In the genomic region with DNA sequence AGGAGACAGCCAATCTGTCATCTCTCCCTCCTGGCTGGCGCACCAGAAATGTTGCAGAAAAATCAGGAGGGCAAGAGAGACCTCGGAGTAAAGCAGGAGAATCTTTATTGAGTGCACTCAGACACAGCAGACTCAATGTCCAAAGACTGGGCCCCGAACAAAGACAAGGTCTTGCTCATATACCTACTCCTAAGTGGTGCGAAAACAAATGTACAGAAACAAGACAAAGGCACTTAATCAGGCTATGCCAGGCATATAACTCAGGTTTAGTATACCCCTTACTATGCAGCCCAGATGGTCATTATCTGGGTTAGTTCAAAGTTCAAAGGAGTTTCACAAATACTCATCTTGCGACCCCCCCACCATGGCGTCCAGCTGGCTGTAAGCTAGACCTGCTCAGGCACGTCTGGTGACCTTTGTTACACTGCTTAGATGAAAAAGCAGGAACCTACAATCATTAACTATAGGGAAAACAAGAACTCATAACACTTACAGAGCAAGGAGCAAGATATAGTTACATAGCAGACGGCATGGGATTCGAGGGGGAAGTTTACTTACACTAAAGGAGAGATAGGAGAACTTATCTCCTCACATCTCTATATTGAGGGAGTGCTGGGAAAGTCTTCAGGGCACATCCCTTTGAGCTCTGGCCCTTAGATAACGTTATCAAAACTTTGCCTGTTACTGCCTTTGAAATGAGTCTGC, we compare ENCODE assay signal across 10 cellular contexts. TPM values are rescaled to one million over a fixed set of nuclear protein-coding genes. Genes with fewer than 3 reads are reported as not detected.
DNase-seq lines count a peak whose midpoint lies in the region; ATAC-seq and TF ChIP-seq lines count a peak whose summit lies in the region.
"Had no signal": no experiment of that assay in that cellular context is flagged by ENCODE, and none has a peak within 500 bp of the region (broad histone marks: within the 10 kb centered on the region; RNA-seq: fewer than 3 reads in every experiment).

No MANE protein-coding gene starts in this region.

- H4K20me1 ChIP-seq in neural progenitor cell (ENCODE audit: low read depth) = no peaks in the 10 kb centered on the region

- ATAC-seq in GM18498 (IDR thresholded peaks at IDR 0.05; ENCODE audit: unreplicated experiment) (peak; percentile 33), HG02763 (IDR thresholded peaks at IDR 0.05; ENCODE audit: unreplicated experiment) (peak; percentile 38)

- TF ChIP-seq CTCF in mesothelial cell of epicardium (IDR thresholded peaks at IDR 0.05; ENCODE audit: unreplicated experiment) = no peak
- TF ChIP-seq CTCF in coronary artery (IDR thresholded peaks at IDR 0.05) = no peak
- TF ChIP-seq CTCF in neural progenitor cell (IDR thresholded peaks at IDR 0.05) = no peak

- no peaks in the 10 kb centered on the region for H3K9me3 Mint-ChIP-seq in mesothelial cell of epicardium
- H3K9me3 Mint-ChIP-seq in neural progenitor cell = no peaks in the 10 kb centered on the region

- no peak overlapping the region for H3K27ac ChIP-seq in coronary artery
- no peak overlapping the region for H3K27ac ChIP-seq in SJCRH30
- no peak overlapping the region for H3K27ac ChIP-seq in neural progenitor cell

- no peaks in the 10 kb centered on the region for H3K27me3 ChIP-seq in SJCRH30
- no peaks in the 10 kb centered on the region for H3K27me3 ChIP-seq in neural progenitor cell

- H3K36me3 ChIP-seq in SJCRH30 (no peaks in the 10 kb centered on the region), neural progenitor cell (no peaks in the 10 kb centered on the region)

- H3K9me3 ChIP-seq in SJCRH30 (replicated peaks) (no peaks in the 10 kb centered on the region), neural progenitor cell (ENCODE audit: low read depth) (no peaks in the 10 kb centered on the region)

- H3K4me3 Mint-ChIP-seq in mesothelial cell of epicardium = no peak overlapping the region
- H3K4me3 Mint-ChIP-seq in neural progenitor cell = no peak overlapping the region

- DNase-seq in OCI-M1 (lab: John Stamatoyannopoulos, UW) (peak; percentile 89), mesothelial cell of epicardium (ENCODE audit: low spot score in 2 of 2, unreplicated experiment in 2 of 2) (no peak), hepatic stellate cell (ENCODE audit: low spot score) (no peak), coronary artery (ENCODE audit: low spot score) (no peak), SJCRH30 (no peak), neural progenitor cell (ENCODE audit: low spot score) (no peak)
- DNase-seq: DND-41, NCI-H526 treated with DMSO at 0.1 percent for 48 hours had no signal

- H3K4me3 ChIP-seq in coronary artery = no peak overlapping the region
- H3K4me3 ChIP-seq in SJCRH30 = no peak overlapping the region
- no peak overlapping the region for H3K4me3 ChIP-seq in neural progenitor cell

- no peaks in the 10 kb centered on the region for H3K36me3 Mint-ChIP-seq in mesothelial cell of epicardium
- H3K36me3 Mint-ChIP-seq in neural progenitor cell = no peaks in the 10 kb centered on the region

- no peak overlapping the region for H2AFZ ChIP-seq in neural progenitor cell (replicated peaks)

- H3K4me1 Mint-ChIP-seq in mesothelial cell of epicardium (peaks cover 41% of the 10 kb centered on the region), neural progenitor cell (no peaks in the 10 kb centered on the region)

- H3K27ac Mint-ChIP-seq in mesothelial cell of epicardium (peak overlapping the region; percentile 80), neural progenitor cell (no peak overlapping the region)

- H3K79me2 ChIP-seq in neural progenitor cell (ENCODE audit: low read depth) = no peaks in the 10 kb centered on the region

- no peak overlapping the region for H3K4me2 ChIP-seq in neural progenitor cell

- H3K4me1 ChIP-seq in SJCRH30 (no peaks in the 10 kb centered on the region), neural progenitor cell (no peaks in the 10 kb centered on the region)

- no peaks in the 10 kb centered on the region for H3F3A ChIP-seq in neural progenitor cell (ENCODE audit: low read depth)

- H3K27me3 Mint-ChIP-seq in mesothelial cell of epicardium (ENCODE audit: low read depth) = no peaks in the 10 kb centered on the region
- H3K27me3 Mint-ChIP-seq in neural progenitor cell (ENCODE audit: insufficient read depth, low read depth) = no peaks in the 10 kb centered on the region

- H3K9ac ChIP-seq in neural progenitor cell = no peak overlapping the region

RNA-seq across cellular contexts. Expression of a gene that starts 27.5 kb away (rescaled TPM):
- total RNA-seq in mesothelial cell of epicardium (118 to 122 TPM (median 121 TPM) in 3 replicates), neural progenitor cell (ENCODE audit: low replicate concordance) (not detected in 2 replicates)
- not detected in 2 replicates for total RNA-seq in SJCRH30 (2014; rRNA removed; shearing (Covaris generic))

Comparison
In these comparisons a context has a peak if more than half of its experiments do, and no peak if none do; other contexts are left out.
1. RNA of a gene that starts 27.5 kb away (total RNA-seq): 118 to 122 TPM in mesothelial cell of epicardium; not detected in SJCRH30 and not detected in neural progenitor cell; every median in the first group is over 100 times any median in the second.